ENCODE assay signal across 12 cellular contexts in the genomic region with DNA sequence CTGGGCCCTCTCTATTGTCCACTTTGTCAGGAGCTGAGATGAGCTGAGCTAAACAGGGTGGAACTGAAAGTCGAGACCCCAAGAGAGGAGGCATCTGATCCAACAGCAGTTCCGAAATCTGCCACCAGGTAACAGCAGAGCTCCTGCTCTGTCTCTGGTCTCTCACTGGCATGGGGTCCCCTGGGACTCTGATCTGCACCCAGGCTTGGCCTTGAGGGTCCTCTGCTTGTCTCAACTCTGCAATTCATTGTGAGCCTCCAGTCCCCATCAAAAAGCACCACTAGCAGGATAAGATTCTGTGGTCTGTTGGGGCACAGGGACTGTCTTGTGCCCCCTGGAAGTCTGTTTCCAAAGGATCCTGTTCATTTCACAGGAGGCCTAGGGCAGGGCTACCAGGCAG.
A peak's percentile ranks its signal among the peaks of the same experiment; 100 is the strongest.
DNase-seq lines count a peak whose midpoint lies in the region; ATAC-seq and TF ChIP-seq lines count a peak whose summit lies in the region.
"Had no signal": no experiment of that assay in that cellular context is flagged by ENCODE, and none has a peak within 500 bp of the region (broad histone marks: within the 10 kb centered on the region; RNA-seq: fewer than 3 reads in every experiment).

No MANE protein-coding gene starts in this region.

- no peaks in the 10 kb centered on the region for H3K36me3 ChIP-seq in Caco-2 (ENCODE audit: control insufficient read depth, insufficient read depth, low read length)
- H3K36me3 ChIP-seq: suprapubic skin had no signal

- ATAC-seq in GM19463 (IDR thresholded peaks at IDR 0.05; ENCODE audit: unreplicated experiment) (peak; percentile 50), HG02623 (IDR thresholded peaks at IDR 0.05; ENCODE audit: unreplicated experiment) (no peak), HG03159 (IDR thresholded peaks at IDR 0.05; ENCODE audit: unreplicated experiment) (no peak)

- TF ChIP-seq CTCF in Caco-2 (IDR thresholded peaks at IDR 0.05; ENCODE audit: insufficient read depth in 1 of 2, low read depth in 1 of 2, low read length in 1 of 2, severe bottlenecking in 1 of 2, unreplicated experiment in 1 of 2), result peak; percentile 73 to 83

- peaks cover 9% of the 10 kb centered on the region for H3K4me1 Mint-ChIP-seq in Caco-2 (ENCODE audit: low read depth, unreplicated experiment)

- intact Hi-C loops in Caco-2 (cut with micrococcal nuclease; ENCODE audit: unreplicated experiment), result no loop called here

- CTCF ChIA-PET in Caco-2 (lab: Charles Lee), result interaction anchor here (0.6 to 1.6 kb wide), 13 partner anchors 8 to 374 kb away, joined by 3 to 15 read pairs (median 4); a partner anchor contains a TSS

- peaks cover 9% of the 10 kb centered on the region for H3K4me1 ChIP-seq in Caco-2

- H3K9me3 ChIP-seq in Caco-2, result no peaks in the 10 kb centered on the region
- H3K9me3 ChIP-seq: suprapubic skin had no signal

- H3K4me3 ChIP-seq in Caco-2 (ENCODE audit: low read depth, low read length), result no peak overlapping the region
- H3K4me3 ChIP-seq: suprapubic skin had no signal

- no peak overlapping the region for H3K4me3 Mint-ChIP-seq in Caco-2 (ENCODE audit: unreplicated experiment)

- POLR2A ChIA-PET in Caco-2 (lab: Charles Lee), result no interaction called here

- BruUV-seq in Caco-2 (replicated peaks; lab: Mats Ljungman, UMichigan), result no TSS peak

- no peaks in the 10 kb centered on the region for H3K36me3 Mint-ChIP-seq in Caco-2 (ENCODE audit: insufficient read depth, unreplicated experiment)

- DNase-seq in Caco-2, result peak; percentile 53 to 59
- peak; percentile 61 for DNase-seq in SK-MEL-5 (ENCODE audit: low read depth, low spot score)
- peak; percentile 53 for DNase-seq in iPS-NIHi7 (ENCODE audit: extremely low spot score)
- DNase-seq in NCI-H1105 treated with DMSO at 0.1 percent for 48 hours (lab: John Stamatoyannopoulos, UW), result no peak
- no peak for DNase-seq in T-helper 2 cell
- DNase-seq: GDM1, kidney glomerular epithelial cell, NCI-H748 treated with DMSO at 0.1 percent for 48 hours had no signal

- no peak overlapping the region for H3K27ac Mint-ChIP-seq in Caco-2 (ENCODE audit: unreplicated experiment)

- H3K9me3 Mint-ChIP-seq in Caco-2 (ENCODE audit: unreplicated experiment), result no peaks in the 10 kb centered on the region

- in situ Hi-C loops in SK-MEL-5 (cut with HindIII; ENCODE audit: low pct_unique_long_range_greater_than_20kb, low sequenced_read_pairs), result no loop called here

- no peaks in the 10 kb centered on the region for H3K27me3 ChIP-seq in Caco-2 (replicated peaks; ENCODE audit: control insufficient read depth, insufficient read depth, low read length)
- H3K27me3 ChIP-seq: suprapubic skin had no signal

- H3K27me3 Mint-ChIP-seq in Caco-2 (ENCODE audit: insufficient read depth, unreplicated experiment), result no peaks in the 10 kb centered on the region

Comparison
In these comparisons a context has a peak if more than half of its experiments do, and no peak if none do; other contexts are left out.
1. DNase-seq: peak in Caco-2 (2 of 2), SK-MEL-5 (single experiment) and iPS-NIHi7 (single experiment); none in NCI-H1105 treated with DMSO at 0.1 percent for 48 hours (single experiment) and T-helper 2 cell (0 of 5).